In genomic region chr16:10410469-10410868, GRCh38 we compare ENCODE assay signal across 1 cellular context.
TF ChIP-seq lines count a peak whose summit lies in the region.

No MANE protein-coding gene starts in this region.

TF ChIP-seq in GM12878, 131 proteins besides CTCF, POLR2A, EP300 and RAD21:
- no peak for TF ChIP-seq ETV6 (conservative IDR thresholded peaks at IDR 0.05 in 1 of 2, IDR thresholded peaks at IDR 0.05 in 1 of 2; ENCODE audit: borderline replicate concordance in 1 of 2, low read depth in 1 of 2)
- no peak for TF ChIP-seq TBL1XR1 (IDR thresholded peaks at IDR 0.05; ENCODE audit: low read depth, low read length)
- TF ChIP-seq MYC (IDR thresholded peaks at IDR 0.05; ENCODE audit: insufficient read depth, insufficient read length, insufficient replicate concordance, low read length, severe bottlenecking) = no peak
- no peak for TF ChIP-seq ZNF24 (IDR thresholded peaks at IDR 0.05)
- no peak for TF ChIP-seq HSF1 (IDR thresholded peaks at IDR 0.05; ENCODE audit: low read depth, low read length)
- TF ChIP-seq HCFC1 (IDR thresholded peaks at IDR 0.05; ENCODE audit: low read length) = no peak
- no peak for TF ChIP-seq ATF3 (IDR thresholded peaks at IDR 0.05; ENCODE audit: borderline replicate concordance, extremely low read depth, low read depth, low read length)
- TF ChIP-seq ZZZ3 (IDR thresholded peaks at IDR 0.05; ENCODE audit: control insufficient read depth, insufficient read length, low read depth) = no peak
- TF ChIP-seq SRF (IDR thresholded peaks at IDR 0.05; ENCODE audit: low read depth in 2 of 2, low read length in 2 of 2) = no peak
- TF ChIP-seq KAT2A (conservative IDR thresholded peaks at IDR 0.05; ENCODE audit: control insufficient read depth, low read depth, low read length) = no peak
- no peak for TF ChIP-seq USF1 (IDR thresholded peaks at IDR 0.05; ENCODE audit: borderline replicate concordance, extremely low read length, insufficient read depth, low read depth, low read length)
